Comparison of ENCODE assay signal across 15 cellular contexts in genomic region chr6:3743541-3743940, GRCh38. TPM values are rescaled to one million over a fixed set of nuclear protein-coding genes. Genes with fewer than 3 reads are reported as not detected.
DNase-seq lines count a peak whose midpoint lies in the region; ATAC-seq and TF ChIP-seq lines count a peak whose summit lies in the region.
"Had no signal": no experiment of that assay in that cellular context is flagged by ENCODE, and none has a peak within 500 bp of the region (broad histone marks: within the 10 kb centered on the region; RNA-seq: fewer than 3 reads in every experiment).

No MANE protein-coding gene starts in this region.

- TF ChIP-seq POLR2A in tibial nerve (IDR thresholded peaks at IDR 0.05), result no peak

- no peaks in the 10 kb centered on the region for H3K9me2 ChIP-seq in PC-3 (replicated peaks; ENCODE audit: low read length)

- H3K4me3 ChIP-seq in PC-3 (ENCODE audit: low read length), result no peak overlapping the region
- H3K4me3 ChIP-seq in duodenal mucosa (ENCODE audit: low read depth in 1 of 2, low read length in 2 of 2), result no peak overlapping the region
- no peak overlapping the region for H3K4me3 ChIP-seq in tibial nerve
- H3K4me3 ChIP-seq: SJSA1 had no signal

- no peak overlapping the region for H2AFZ ChIP-seq in PC-3 (ENCODE audit: low read length)

- ATAC-seq in PC-3 (no peak), naive B cell (ENCODE audit: low read depth in 2 of 2) (no peak), GM21528 (IDR thresholded peaks at IDR 0.05; ENCODE audit: low FRiP score, unreplicated experiment) (no peak)

- peaks cover 23% of the 10 kb centered on the region for H4K20me1 ChIP-seq in PC-3 (ENCODE audit: low read length)

- TF ChIP-seq EP300 in tibial nerve (IDR thresholded peaks at IDR 0.05), result no peak

- H3K36me3 ChIP-seq in PC-3 (ENCODE audit: low read depth, low read length) (no peaks in the 10 kb centered on the region), duodenal mucosa (ENCODE audit: control insufficient read depth in 1 of 2, insufficient read depth in 2 of 2, low read length in 2 of 2) (peaks cover 0 to 7% of the 10 kb centered on the region in 2 donors), tibial nerve (peaks cover 0 to 4% (median 0%) of the 10 kb centered on the region in 3 donors)

- 88 to 92% methylated on average over 10 of the region's 10 CpGs for WGBS in tibial nerve, 2 donors

- H3K9me3 ChIP-seq in PC-3 (ENCODE audit: low read length), result no peaks in the 10 kb centered on the region
- H3K9me3 ChIP-seq in duodenal mucosa (ENCODE audit: control insufficient read depth in 1 of 2, low read length in 2 of 2), result no peaks in the 10 kb centered on the region
- no peaks in the 10 kb centered on the region for H3K9me3 ChIP-seq in tibial nerve
- H3K9me3 ChIP-seq: SJSA1 had no signal

- no TSS peak for BruUV-seq in PC-3 (replicated peaks; lab: Mats Ljungman, UMichigan)

- H3K27ac ChIP-seq in PC-3 (ENCODE audit: low read length) (no peak overlapping the region), duodenal mucosa (ENCODE audit: low read depth, low read length) (peak overlapping the region; percentile 11), tibial nerve (peak overlapping the region; percentile 0 to 94 (median 56))

- H3K4me3 Mint-ChIP-seq in naive B cell, result peak overlapping the region in 1 of 8 donors; percentile 66
- H3K4me3 Mint-ChIP-seq: activated T-helper 1 cell treated with anti-CD3 and anti-CD28 coated beads, Interleukin-12 subunit alpha, Interleukin-12 subunit beta, Interleukin-2, Interleukin-4 antibody, amounts not matched to agents 30 ng/mL and 10 ng/mL and 1 ng/mL, durations not matched to agents 14 hours and 24 hours and 36 hours had no signal

- no peak for DNase-seq in PC-3
- no peak for DNase-seq in naive B cell
- no peak for DNase-seq in tibial nerve (ENCODE audit: low spot score in 2 of 2)
- DNase-seq in DMS153 (lab: John Stamatoyannopoulos, UW), result no peak
- no peak for DNase-seq in DMS 273 (lab: John Stamatoyannopoulos, UW; ENCODE audit: unreplicated experiment)
- no peak for DNase-seq in ecto neural progenitor cell (ENCODE audit: low spot score)
- DNase-seq: NCI-H1092; NCI-H510A; stimulated activated CD4-positive, alpha-beta T cell treated with anti-CD3 and anti-CD28 coated beads, Interleukin-2, amount 100 ng/mL, for 48 hours had no signal

- POLR2A ChIA-PET in PC-3 (lab: Charles Lee; ENCODE audit: unreplicated experiment), result no interaction called here

- H3K4me1 ChIP-seq in PC-3 (ENCODE audit: insufficient read depth, low read length) (peaks cover 34% of the 10 kb centered on the region), duodenal mucosa (ENCODE audit: control insufficient read depth in 1 of 2, insufficient read depth in 2 of 2, low read length in 2 of 2) (peaks cover 26 to 31% of the 10 kb centered on the region in 2 donors), tibial nerve (peaks cover 0 to 100% (median 50%) of the 10 kb centered on the region in 4 donors)

- H3K9me3 Mint-ChIP-seq in naive B cell, result no peaks in the 10 kb centered on the region
- H3K9me3 Mint-ChIP-seq: activated B cell treated with CpG ODN at 0.5 μM for 24 hours; activated T-helper 1 cell treated with anti-CD3 and anti-CD28 coated beads, Interleukin-12 subunit alpha, Interleukin-12 subunit beta, Interleukin-2, Interleukin-4 antibody, amounts not matched to agents 30 ng/mL and 10 ng/mL and 1 ng/mL, durations not matched to agents 14 hours and 24 hours and 36 hours; stimulated activated naive CD8-positive, alpha-beta T cell treated with anti-CD3 and anti-CD28 coated beads, Interleukin-15, Interleukin-2, amounts not matched to agents 100 ng/mL and 50 ng/mL, for 24 hours had no signal

- peaks cover 0 to 4% (median 0%) of the 10 kb centered on the region in 3 donors for H3K27me3 Mint-ChIP-seq in naive B cell
- H3K27me3 Mint-ChIP-seq: activated B cell treated with CpG ODN at 0.5 μM for 24 hours had no signal

- intact Hi-C loops in PC-3 (cut with micrococcal nuclease), result loop anchor here (5.0 kb wide), 1 partner anchor 234 kb away; no protein-coding TSS in a partner anchor

- H3F3A ChIP-seq in PC-3 (ENCODE audit: low read length, unreplicated experiment), result no peaks in the 10 kb centered on the region

- H3K36me3 Mint-ChIP-seq in naive B cell, result no peaks in the 10 kb centered on the region

- CTCF ChIA-PET in PC-3 (lab: Charles Lee), result interaction anchor here (1.0 kb wide), 1 partner anchor 98 kb away, joined by 3 read pairs; no protein-coding TSS in a partner anchor

- peak overlapping the region in 4 of 6 donors; percentile 62 to 85 (median 73) for H3K27ac Mint-ChIP-seq in naive B cell
- H3K27ac Mint-ChIP-seq: activated T-helper 1 cell treated with anti-CD3 and anti-CD28 coated beads, Interleukin-12 subunit alpha, Interleukin-12 subunit beta, Interleukin-2, Interleukin-4 antibody, amounts not matched to agents 30 ng/mL and 10 ng/mL and 1 ng/mL, durations not matched to agents 14 hours and 24 hours and 36 hours had no signal

- TF ChIP-seq CTCF in PC-3 (conservative IDR thresholded peaks at IDR 0.05; ENCODE audit: low read depth, low read length) (no peak), tibial nerve (IDR thresholded peaks at IDR 0.05) (no peak)

- H3K9ac ChIP-seq in PC-3 (ENCODE audit: low read length) (no peak overlapping the region), duodenal mucosa (ENCODE audit: low read depth in 1 of 2, low read length in 2 of 2) (no peak overlapping the region)

- H3K4me2 ChIP-seq in PC-3 (ENCODE audit: low read length), result peak overlapping the region; percentile 78; the same call in 1 of the 2 replicates

- H3K27me3 ChIP-seq in PC-3 (ENCODE audit: low read length) (no peaks in the 10 kb centered on the region), duodenal mucosa (ENCODE audit: control insufficient read depth in 1 of 2, insufficient read depth in 2 of 2, low read length in 2 of 2) (no peaks in the 10 kb centered on the region), tibial nerve (no peaks in the 10 kb centered on the region)
- H3K27me3 ChIP-seq: SJSA1 had no signal

- peaks cover 37 to 63% (median 53%) of the 10 kb centered on the region in 3 donors for H3K4me1 Mint-ChIP-seq in naive B cell

- peaks cover 98% of the 10 kb centered on the region for H3K79me2 ChIP-seq in PC-3 (ENCODE audit: low read length)

RNA-seq across cellular contexts. Expression of gene PXDC1, which starts 8.0 kb away (rescaled TPM):
- total RNA-seq in PC-3 (2014; rRNA removed) (46.2 and 59.8 TPM in 2 replicates), tibial nerve (100 to 1,000 TPM in 3 of 4 donors, 10 to 100 TPM in 1; 93.6 to 174 (median 113) TPM)
- 1 to 10 TPM in 2 of 6 donors, under 1 TPM in 3, not detected in 1; 0.44 to 3.1 (median 0.97) TPM for polyA plus RNA-seq in naive B cell (ENCODE audit: low read depth in 6 of 6)
